In the genomic region with DNA sequence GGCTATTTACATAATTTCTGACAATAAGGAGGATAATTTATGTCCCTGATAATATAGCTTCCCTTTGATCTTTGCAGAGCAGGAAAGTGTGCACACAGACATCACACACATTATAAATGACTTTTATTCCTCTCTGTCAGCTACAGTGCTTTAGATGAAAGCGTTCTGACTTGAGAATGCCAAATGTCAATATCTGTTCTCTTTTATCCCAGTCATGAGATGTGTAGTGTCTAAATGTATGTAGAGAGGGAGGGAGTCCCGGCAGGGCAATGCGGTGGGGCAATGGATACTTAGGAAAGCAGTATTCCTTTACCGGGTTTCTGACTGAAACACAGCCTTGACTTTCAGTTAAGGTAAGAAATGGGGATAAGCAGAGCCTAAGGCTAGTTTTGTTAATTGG, we compare ENCODE assay signal across 16 cellular contexts.
DNase-seq lines count a peak whose midpoint lies in the region; ATAC-seq and TF ChIP-seq lines count a peak whose summit lies in the region.
"Had no signal": no experiment of that assay in that cellular context is flagged by ENCODE, and none has a peak within 500 bp of the region (broad histone marks: within the 10 kb centered on the region; RNA-seq: fewer than 3 reads in every experiment).

No MANE protein-coding gene starts in this region.

- no peak for ATAC-seq in heart left ventricle
- no peak for ATAC-seq in psoas muscle
- no peak for ATAC-seq in HG02981 (IDR thresholded peaks at IDR 0.05; ENCODE audit: unreplicated experiment)
- ATAC-seq: A549 had no signal

- H3K4me1 ChIP-seq in cardiac muscle cell (ENCODE audit: low read depth) (peaks cover 46% of the 10 kb centered on the region), heart left ventricle (peaks cover 0 to 28% (median 7%) of the 10 kb centered on the region in 12 donors), psoas muscle (peaks cover 6% of the 10 kb centered on the region)
- H3K4me1 ChIP-seq: A549 had no signal

- peak overlapping the region; percentile 87 for H3K27ac ChIP-seq in cardiac muscle cell
- no peak overlapping the region for H3K27ac ChIP-seq in heart left ventricle
- H3K27ac ChIP-seq in neural cell (ENCODE audit: low read length): peak overlapping the region; percentile 38
- H3K27ac ChIP-seq in psoas muscle: no peak overlapping the region
- H3K27ac ChIP-seq: A549, C4-2B had no signal

- no peaks in the 10 kb centered on the region for H3K27me3 ChIP-seq in cardiac muscle cell
- H3K27me3 ChIP-seq in heart left ventricle: no peaks in the 10 kb centered on the region
- no peaks in the 10 kb centered on the region for H3K27me3 ChIP-seq in neural cell (ENCODE audit: insufficient read depth, low read depth, low read length)
- no peaks in the 10 kb centered on the region for H3K27me3 ChIP-seq in psoas muscle (ENCODE audit: insufficient read depth in 3 of 3, low read length in 2 of 3)
- H3K27me3 ChIP-seq: BE2C had no signal

- H3F3A ChIP-seq in neural cell (ENCODE audit: insufficient read depth, low read length, poor library complexity, severe bottlenecking): no peaks in the 10 kb centered on the region

- no peak for DNase-seq in cardiac muscle cell (ENCODE audit: low read depth in 1 of 2, low spot score in 1 of 2)
- no peak for DNase-seq in heart left ventricle
- DNase-seq in NCI-H510A (lab: John Stamatoyannopoulos, UW): peak; percentile 28
- peak; percentile 77 for DNase-seq in SW480 (ENCODE audit: low spot score)
- no peak for DNase-seq in RKO (ENCODE audit: low spot score)
- DNase-seq in psoas muscle: no peak
- DNase-seq: BE2C; CD4-positive, alpha-beta memory T cell; DMS153; GF-D8; HCEC 1CT; IMR-90 had no signal

- no peak overlapping the region for H2AFZ ChIP-seq in neural cell (ENCODE audit: low read depth, low read length)

- TF ChIP-seq RAD21 in neural cell (conservative IDR thresholded peaks at IDR 0.05): no peak

- TF ChIP-seq POLR2A in heart left ventricle (IDR thresholded peaks at IDR 0.05): no peak

- intact Hi-C loops in heart left ventricle (cut with DNase I) (loop anchor here in 1 of 10 donors (10.0 kb wide), 1 partner anchor 243 kb away; no protein-coding TSS in a partner anchor), psoas muscle (cut with DNase I) (no loop called here)

- 38 to 61% (median 55%) methylated on average over 4 of the region's 4 CpGs for WGBS in heart left ventricle, 4 donors
- WGBS in psoas muscle, 3 donors: 38 to 45% (median 39%) methylated on average over 4 of the region's 4 CpGs

- TF ChIP-seq CTCF in cardiac muscle cell (IDR thresholded peaks at IDR 0.05; ENCODE audit: low read depth, low read length) (no peak), heart left ventricle (IDR thresholded peaks at IDR 0.05) (no peak), neural cell (IDR thresholded peaks at IDR 0.05; ENCODE audit: poor library complexity, severe bottlenecking) (no peak), psoas muscle (IDR thresholded peaks at IDR 0.05) (no peak)

- H3K36me3 ChIP-seq in cardiac muscle cell: no peaks in the 10 kb centered on the region
- no peaks in the 10 kb centered on the region for H3K36me3 ChIP-seq in heart left ventricle
- no peaks in the 10 kb centered on the region for H3K36me3 ChIP-seq in neural cell (ENCODE audit: insufficient read depth, low read length)
- no peaks in the 10 kb centered on the region for H3K36me3 ChIP-seq in psoas muscle (ENCODE audit: insufficient read depth in 1 of 2, low read depth in 1 of 2)
- H3K36me3 ChIP-seq: BE2C had no signal

- no peak overlapping the region for H3K4me2 ChIP-seq in neural cell (ENCODE audit: low read length)
- H3K4me2 ChIP-seq: A549 had no signal

- H3K9me2 ChIP-seq in neural cell (ENCODE audit: insufficient read depth, low read length): no peaks in the 10 kb centered on the region

- H3K4me3 ChIP-seq in cardiac muscle cell (no peak overlapping the region), heart left ventricle (no peak overlapping the region), neural cell (ENCODE audit: low read length) (no peak overlapping the region), psoas muscle (no peak overlapping the region)
- H3K4me3 ChIP-seq: A549 had no signal

- no peaks in the 10 kb centered on the region for H4K20me1 ChIP-seq in neural cell (ENCODE audit: insufficient read depth)

- H3K9me3 ChIP-seq in cardiac muscle cell (ENCODE audit: low read depth): no peaks in the 10 kb centered on the region
- H3K9me3 ChIP-seq in heart left ventricle: no peaks in the 10 kb centered on the region
- H3K9me3 ChIP-seq in neural cell (ENCODE audit: low read length): no peaks in the 10 kb centered on the region
- no peaks in the 10 kb centered on the region for H3K9me3 ChIP-seq in psoas muscle
- H3K9me3 ChIP-seq: A549, BE2C had no signal

- peak; percentile 86 for TF ChIP-seq EP300 in neural cell (conservative IDR thresholded peaks at IDR 0.05; ENCODE audit: poor library complexity, severe bottlenecking)

- H3K9ac ChIP-seq in neural cell (ENCODE audit: low read length): no peak overlapping the region

- H3K79me2 ChIP-seq in neural cell (replicated peaks; ENCODE audit: insufficient read depth, low read length): no peaks in the 10 kb centered on the region

TF ChIP-seq in neural cell, 6 proteins besides CTCF, POLR2A, EP300 and RAD21:
- peak; percentile 55 for TF ChIP-seq POLR2AphosphoS5 (IDR thresholded peaks at IDR 0.05)
- no peak for TF ChIP-seq EZH2 (IDR thresholded peaks at IDR 0.05; ENCODE audit: borderline replicate concordance, insufficient read depth, low read length, poor library complexity, severe bottlenecking)
- no peak for TF ChIP-seq TAF1 (IDR thresholded peaks at IDR 0.05; ENCODE audit: low read depth)

Comparison
In these comparisons a context has a peak if more than half of its experiments do, and no peak if none do; other contexts are left out.
1. H3K27ac ChIP-seq: peak in cardiac muscle cell (single experiment) and neural cell (single experiment); none in heart left ventricle (0 of 12) and psoas muscle (single experiment).
2. DNase-seq: peak in NCI-H510A (single experiment) and SW480 (single experiment); none in cardiac muscle cell (0 of 2), heart left ventricle (0 of 5), RKO (single experiment) and psoas muscle (0 of 2).